ENCODE assay signal across 8 cellular contexts in the genomic region with DNA sequence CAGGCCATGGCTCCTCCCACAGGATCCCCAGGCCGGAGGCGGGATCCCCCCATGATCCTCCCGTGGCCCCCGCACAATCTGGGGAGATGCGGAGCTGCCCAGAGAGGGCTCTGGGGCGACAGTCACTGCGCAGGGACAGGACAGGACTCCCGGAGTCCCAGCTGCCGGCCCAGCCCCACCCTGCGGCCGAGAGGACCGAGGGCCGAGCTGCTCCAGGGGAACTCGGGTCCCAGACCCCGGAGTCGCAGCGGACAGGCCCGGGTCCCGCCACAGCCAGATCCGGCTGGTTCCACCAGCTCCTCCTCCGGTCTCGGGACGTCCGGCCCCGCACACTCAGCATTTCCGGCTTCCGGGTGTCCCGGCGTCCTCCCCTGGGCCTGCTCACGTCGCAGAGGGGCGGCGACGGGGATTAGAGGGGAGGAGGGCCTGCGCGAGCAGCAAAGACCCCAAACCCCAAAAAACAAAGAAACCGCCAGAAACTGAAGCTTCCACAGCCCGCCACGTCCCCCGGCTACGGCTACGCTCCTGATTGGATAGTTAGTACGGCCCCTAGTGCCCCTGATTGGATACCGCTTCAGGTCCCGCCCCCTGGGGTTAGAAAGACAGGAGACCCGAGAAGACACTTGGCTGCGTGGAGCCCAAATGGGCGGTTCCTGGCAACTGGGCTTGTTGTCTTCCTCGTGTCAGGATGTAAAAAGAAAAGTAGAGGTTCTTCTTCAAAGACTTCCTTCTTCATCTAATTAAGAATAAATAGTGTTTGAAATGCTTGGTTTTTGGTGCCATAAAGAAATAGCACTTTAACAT. TPM values are rescaled to one million over a fixed set of nuclear protein-coding genes. Genes with fewer than 3 reads are reported as not detected.
A peak's percentile ranks its signal among the peaks of the same experiment; 100 is the strongest.
DNase-seq lines count a peak whose midpoint lies in the region; ATAC-seq and TF ChIP-seq lines count a peak whose summit lies in the region.

No MANE protein-coding gene starts in this region.

- H3K27me3 Mint-ChIP-seq in activated T-helper 17 cell treated with anti-CD3 and anti-CD28 coated beads, Interleukin-2, amount 50 U/mL, for 72 hours = no peaks in the 10 kb centered on the region

- no peaks in the 10 kb centered on the region for H3K36me3 Mint-ChIP-seq in activated T-helper 17 cell treated with anti-CD3 and anti-CD28 coated beads, Interleukin-2, amount 50 U/mL, for 72 hours (ENCODE audit: low read depth)

- H3K9me3 ChIP-seq in DND-41 (ENCODE audit: insufficient read depth, low read length, severe bottlenecking) = no peaks in the 10 kb centered on the region
- H3K9me3 ChIP-seq in ovary = no peaks in the 10 kb centered on the region
- no peaks in the 10 kb centered on the region for H3K9me3 ChIP-seq in thyroid gland

- WGBS in ovary, 3 donors = 0 to 1% (median 1%) methylated on average over 45 to 49 of the region's 49 CpGs
- 0% methylated on average over 25 to 26 of the region's 49 CpGs for WGBS in thyroid gland, 2 donors

- H2AFZ ChIP-seq in DND-41 (ENCODE audit: low read depth, low read length) = peak overlapping the region; percentile 87

- peak overlapping the region; percentile 98 for H3K9ac ChIP-seq in DND-41 (ENCODE audit: low read depth, low read length)

- peak; percentile 99 for DNase-seq in DND-41
- peak; percentile 99 for DNase-seq in Jurkat, Clone E6-1 (ENCODE audit: low read depth, low spot score)
- peak; percentile 99 for DNase-seq in RWPE1 (ENCODE audit: low spot score)
- peak; percentile 91 for DNase-seq in fibroblast of pulmonary artery (ENCODE audit: low read depth)
- peak; percentile 96 to 97 (median 97) for DNase-seq in ovary
- DNase-seq in thyroid gland = peak; percentile 97 to 98

- peaks cover 21% of the 10 kb centered on the region for H3K4me1 Mint-ChIP-seq in activated T-helper 17 cell treated with anti-CD3 and anti-CD28 coated beads, Interleukin-2, amount 50 U/mL, for 72 hours

- H3K4me3 Mint-ChIP-seq in activated T-helper 17 cell treated with anti-CD3 and anti-CD28 coated beads, Interleukin-2, amount 50 U/mL, for 72 hours = peak overlapping the region; percentile 86

- H3K4me3 ChIP-seq in DND-41 (ENCODE audit: low read depth in 1 of 2, low read length in 2 of 2) (peak overlapping the region; percentile 55 to 80), fibroblast of pulmonary artery (replicated peaks; ENCODE audit: low read depth, low read length) (peak overlapping the region; percentile 75), ovary (peak overlapping the region; percentile 76), thyroid gland (replicated peaks in 1 of 3) (peak overlapping the region; percentile 25 to 64 (median 44))
- H3K4me3 ChIP-seq in Jurkat, Clone E6-1 (ENCODE audit: low read length) = peak overlapping the region; percentile 83

- no peak for TF ChIP-seq EP300 in ovary (IDR thresholded peaks at IDR 0.05)

- H3K79me2 ChIP-seq in DND-41 (ENCODE audit: insufficient read depth, low read length) = no peaks in the 10 kb centered on the region

- TF ChIP-seq CTCF in DND-41 (IDR thresholded peaks at IDR 0.05; ENCODE audit: borderline replicate concordance, extremely low read depth, low read length, poor library complexity, severe bottlenecking) = no peak
- no peak for TF ChIP-seq CTCF in RWPE1 (conservative IDR thresholded peaks at IDR 0.05; ENCODE audit: low read depth)
- no peak for TF ChIP-seq CTCF in fibroblast of pulmonary artery (IDR thresholded peaks at IDR 0.05; ENCODE audit: low read length, missing control alignments)
- no peak for TF ChIP-seq CTCF in ovary (IDR thresholded peaks at IDR 0.05)
- TF ChIP-seq CTCF in thyroid gland (IDR thresholded peaks at IDR 0.05) = peak in 1 of 6 experiments; percentile 14

- H3K36me3 ChIP-seq in DND-41 (ENCODE audit: insufficient read depth, low read length) = no peaks in the 10 kb centered on the region; the same call in 1 of the 2 replicates
- no peaks in the 10 kb centered on the region for H3K36me3 ChIP-seq in ovary
- H3K36me3 ChIP-seq in thyroid gland = no peaks in the 10 kb centered on the region

- H3K4me1 ChIP-seq in DND-41 (ENCODE audit: insufficient read depth, low read length) (peaks cover 22% of the 10 kb centered on the region), ovary (ENCODE audit: insufficient read depth) (no peaks in the 10 kb centered on the region), thyroid gland (peaks cover 0 to 6% of the 10 kb centered on the region in 2 donors)

- no peaks in the 10 kb centered on the region for H3K27me3 ChIP-seq in DND-41 (ENCODE audit: insufficient read depth, low read length, poor library complexity)
- H3K27me3 ChIP-seq in ovary = no peaks in the 10 kb centered on the region
- no peaks in the 10 kb centered on the region for H3K27me3 ChIP-seq in thyroid gland

- peak overlapping the region; percentile 92 for H3K27ac Mint-ChIP-seq in activated T-helper 17 cell treated with anti-CD3 and anti-CD28 coated beads, Interleukin-2, amount 50 U/mL, for 72 hours

- H3K4me2 ChIP-seq in DND-41 (ENCODE audit: insufficient read depth, low read length) = peak overlapping the region; percentile 84

- H3K9me3 Mint-ChIP-seq in activated T-helper 17 cell treated with anti-CD3 and anti-CD28 coated beads, Interleukin-2, amount 50 U/mL, for 72 hours = peaks cover 4% of the 10 kb centered on the region

- intact Hi-C loops in ovary (cut with DNase I) = no loop called here
- intact Hi-C loops in thyroid gland (cut with DNase I) = no loop called here

- H3K27ac ChIP-seq in DND-41 (ENCODE audit: low read length) (peak overlapping the region; percentile 97), RWPE1 (peak overlapping the region; percentile 99), ovary (peak overlapping the region; percentile 87 to 99), thyroid gland (peak overlapping the region; percentile 89 to 97 (median 92))

- ATAC-seq in DND-41 (ENCODE audit: insufficient read depth, low read depth) = peak; percentile 95
- peak; percentile 91 for ATAC-seq in GM21619 (IDR thresholded peaks at IDR 0.05; ENCODE audit: unreplicated experiment)
- ATAC-seq in activated T-helper 17 cell treated with anti-CD3 and anti-CD28 coated beads, Interleukin-2, amount 50 U/mL, for 72 hours (replicated peaks) = peak; percentile 97

- TF ChIP-seq POLR2A in ovary (IDR thresholded peaks at IDR 0.05) = peak; percentile 77
- TF ChIP-seq POLR2A in thyroid gland (IDR thresholded peaks at IDR 0.05) = peak; percentile 38 to 83

- no peaks in the 10 kb centered on the region for H4K20me1 ChIP-seq in DND-41 (ENCODE audit: insufficient read depth, low read length)

- CTCF ChIA-PET in RWPE1 (lab: Yijun Ruan, JAX) = interaction anchor here (1.7 kb wide), 1 partner anchor 27 kb away, joined by 5 read pairs; no protein-coding TSS in a partner anchor

- POLR2A ChIA-PET in RWPE1 (lab: Yijun Ruan, JAX; ENCODE audit: low non-redundant PET) = interaction anchor here (0.5 to 0.9 kb wide), 4 partner anchors 10 to 270 kb away, joined by 3 to 4 read pairs (median 3); no protein-coding TSS in a partner anchor

RNA-seq across cellular contexts. Expression of a gene that starts 21.3 kb away (rescaled TPM):
- not detected for polyA plus RNA-seq in Jurkat, Clone E6-1 (2012; ENCODE audit: insufficient read depth, insufficient read length)
- not detected for total RNA-seq in activated T-helper 17 cell treated with anti-CD3 and anti-CD28 coated beads, Interleukin-2, amount 50 U/mL, for 72 hours
- not detected for total RNA-seq in ovary
- polyA plus RNA-seq in ovary = not detected
- total RNA-seq in thyroid gland = not detected

RNA-seq across cellular contexts. Expression of a gene that starts 49.3 kb away (rescaled TPM):
- polyA plus RNA-seq in Jurkat, Clone E6-1 (2012; ENCODE audit: insufficient read depth, insufficient read length) = not detected
- not detected for total RNA-seq in activated T-helper 17 cell treated with anti-CD3 and anti-CD28 coated beads, Interleukin-2, amount 50 U/mL, for 72 hours
- total RNA-seq in ovary (not detected), thyroid gland (not detected)
- polyA plus RNA-seq in ovary = not detected

Comparison
In these comparisons a context has a peak if more than half of its experiments do, and no peak if none do; other contexts are left out.
1. Peak in every context shown above with its lines: DNase-seq, ATAC-seq, H3K4me3 ChIP-seq and H3K27ac ChIP-seq.